26 cellular contexts compared by ENCODE assay signal in genomic region chr7:130157700-130158099, GRCh38. TPM values are rescaled to one million over a fixed set of nuclear protein-coding genes. Genes with fewer than 3 reads are reported as not detected.
"Had no signal": no experiment of that assay in that cellular context is flagged by ENCODE, and none has a peak within 500 bp of the region (broad histone marks: within the 10 kb centered on the region; RNA-seq: fewer than 3 reads in every experiment).

No MANE protein-coding gene starts in this region.

- H3K27me3 ChIP-seq: heart right ventricle, right lobe of liver, stomach, transverse colon had no signal

- H3K79me2 ChIP-seq: parathyroid adenoma had no signal

- H3K36me3 ChIP-seq: right lobe of liver had no signal

- H3K27ac ChIP-seq: coronary artery, heart right ventricle, parathyroid adenoma, psoas muscle, right lobe of liver, stomach, thoracic aorta, transverse colon had no signal

- H3K4me1 ChIP-seq: right lobe of liver had no signal

- H3K4me3 Mint-ChIP-seq: naive thymus-derived CD4-positive, alpha-beta T cell had no signal

- H3K9me3 ChIP-seq: psoas muscle, right lobe of liver, transverse colon had no signal

- DNase-seq: effector CD4-positive, alpha-beta T cell; heart right ventricle; hypothalamus; kidney glomerular epithelial cell; naive thymus-derived CD4-positive, alpha-beta T cell; psoas muscle; retina; right lobe of liver; stimulated activated CD4-positive, alpha-beta T cell treated with anti-CD3 and anti-CD28 coated beads, Interleukin-15, amount 100 ng/mL, for 24 hours; stimulated activated CD4-positive, alpha-beta T cell treated with anti-CD3 and anti-CD28 coated beads, Interleukin-1b, Interleukin-23, amount 100 ng/mL, for 48 hours; stimulated activated CD4-positive, alpha-beta T cell treated with anti-CD3 and anti-CD28 coated beads, Interleukin-4, amount 100 ng/mL, for 24 hours; stimulated activated naive CD4-positive, alpha-beta T cell; stomach; substantia nigra; transverse colon had no signal

- H3K27ac Mint-ChIP-seq: naive thymus-derived CD4-positive, alpha-beta T cell had no signal

- ATAC-seq: heart right ventricle; naive thymus-derived CD4-positive, alpha-beta T cell; psoas muscle; right lobe of liver had no signal

- H3K4me3 ChIP-seq: coronary artery, heart right ventricle, psoas muscle, right lobe of liver, stomach, thoracic aorta, transverse colon had no signal

- H3K9ac ChIP-seq: parathyroid adenoma had no signal

- H2AFZ ChIP-seq: parathyroid adenoma had no signal

RNA-seq across cellular contexts. Expression of gene SSMEM1, which starts 50.0 kb away (rescaled TPM):
- total RNA-seq: chondrocyte; dermis microvascular lymphatic vessel endothelial cell; fibroblast of lung; frontal cortex; heart right ventricle; liver; lung microvascular endothelial cell; mononuclear cell; naive thymus-derived CD4-positive, alpha-beta T cell; psoas muscle; right lobe of liver; stomach; thoracic aorta; transverse colon; urinary bladder had no signal
